8 cellular contexts compared by ENCODE assay signal in the genomic region with DNA sequence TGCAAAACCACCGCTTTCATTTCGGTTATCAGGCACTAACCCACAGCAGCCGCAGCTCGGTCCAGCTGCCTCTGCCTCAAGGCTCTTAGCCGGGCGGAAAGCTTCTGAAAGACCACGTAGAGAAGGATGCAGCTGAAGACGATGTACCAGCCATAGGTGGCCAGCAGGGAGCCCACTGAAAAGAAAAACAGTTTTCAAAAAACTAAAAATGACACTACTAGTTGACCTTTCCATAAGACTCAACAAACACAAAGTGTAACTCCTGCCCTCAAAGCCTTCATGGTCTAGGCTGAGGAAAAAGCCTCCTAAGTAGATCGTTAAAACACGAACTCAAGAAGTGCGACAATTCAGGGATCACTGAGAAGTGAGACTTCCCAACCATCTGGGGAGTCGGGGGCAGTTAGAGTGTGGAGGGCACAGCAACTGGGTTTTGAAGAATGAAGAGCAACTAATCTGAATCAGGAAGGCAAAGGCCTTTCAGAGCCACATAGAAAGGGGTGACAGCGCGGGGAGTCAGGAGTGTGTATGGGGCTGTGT. TPM values are rescaled to one million over a fixed set of nuclear protein-coding genes. Genes with fewer than 3 reads are reported as not detected.
DNase-seq lines count a peak whose midpoint lies in the region; ATAC-seq, FAIRE-seq and TF ChIP-seq lines count a peak whose summit lies in the region.

No MANE protein-coding gene starts in this region.

- H3K4me3 Mint-ChIP-seq in T-cell, result peak overlapping the region; percentile 90 to 98 (median 95)

- FAIRE-seq in pancreas (lab: Jason Lieb, UNC), result no peak

- DNase-seq in AG09309 (ENCODE audit: low read depth), result no peak
- DNase-seq in GM13977 (ENCODE audit: low spot score), result peak; percentile 48
- peak in 3 of 34 experiments; percentile 8 to 19 (median 16) for DNase-seq in T-cell
- no peak for DNase-seq in pancreas
- DNase-seq in central memory CD4-positive, alpha-beta T cell, result no peak
- DNase-seq in T-helper 9 cell, result no peak

- WGBS in esophagus, 2 donors, result 13 to 14% methylated on average over 14 of the region's 14 CpGs
- WGBS in pancreas, 2 donors, result 6 to 10% methylated on average over 14 of the region's 14 CpGs

- POLR2A ChIA-PET in T-cell (lab: Charles Lee), result no interaction called here

- H3K27me3 ChIP-seq in esophagus (ENCODE audit: control insufficient read depth in 1 of 2, insufficient read depth in 2 of 2, low read length in 2 of 2) (no peaks in the 10 kb centered on the region), pancreas (no peaks in the 10 kb centered on the region)

- in situ Hi-C loops in GM13977 (cut with MboI; ENCODE audit: low pct_unique_long_range_greater_than_20kb, low sequenced_read_pairs, unreplicated experiment), result no loop called here

- ATAC-seq in HG03196 (IDR thresholded peaks at IDR 0.05; ENCODE audit: unreplicated experiment) (peak; percentile 27), T-cell (replicated peaks in 1 of 4) (no peak), pancreas (peak; percentile 13 to 43 (median 28))

- TF ChIP-seq CTCF in AG09309 (IDR thresholded peaks at IDR 0.05; ENCODE audit: control insufficient read depth, insufficient read depth, low read depth, low read length, missing control alignments) (peak; percentile 38), GM13977 (IDR thresholded peaks at IDR 0.05; ENCODE audit: extremely low read depth, insufficient read depth, missing control alignments) (peak; percentile 33), pancreas (IDR thresholded peaks at IDR 0.05) (peak in 1 of 4 donors; percentile 18)

- H3K36me3 ChIP-seq in esophagus (ENCODE audit: control insufficient read depth in 2 of 2, insufficient read depth in 2 of 2, low read length in 1 of 2), result peaks cover 13 to 24% of the 10 kb centered on the region in 2 donors
- H3K36me3 ChIP-seq in pancreas, result peaks cover 15 to 37% (median 27%) of the 10 kb centered on the region in 3 donors

- H3K4me3 ChIP-seq in AG09309 (ENCODE audit: control insufficient read depth, low read depth, low read length) (peak overlapping the region; percentile 58), esophagus (ENCODE audit: low read depth in 1 of 2, low read length in 2 of 2) (peak overlapping the region; percentile 86 to 97), pancreas (peak overlapping the region; percentile 87 to 95 (median 94))

- peaks cover 18 to 30% (median 29%) of the 10 kb centered on the region in 3 donors for H3K4me1 Mint-ChIP-seq in T-cell

- H3K9me3 Mint-ChIP-seq in T-cell, result no peaks in the 10 kb centered on the region

- CTCF ChIA-PET in T-cell (lab: Charles Lee), result interaction anchor here in 1 of 2 donors (1.1 kb wide), 1 partner anchor 13 kb away, joined by 3 read pairs; no protein-coding TSS in a partner anchor

- peak overlapping the region; percentile 82 to 84 for H3K27ac Mint-ChIP-seq in T-cell

- H3K4me1 ChIP-seq in esophagus (ENCODE audit: control insufficient read depth in 2 of 2, insufficient read depth in 2 of 2, low read length in 1 of 2) (peaks cover 0 to 8% of the 10 kb centered on the region in 2 donors), pancreas (peaks cover 0 to 8% (median 0%) of the 10 kb centered on the region in 3 donors)

- peaks cover 40% of the 10 kb centered on the region for H3K36me3 Mint-ChIP-seq in T-cell

- intact Hi-C loops in pancreas (cut with DNase I), result no loop called here

- no peaks in the 10 kb centered on the region for H3K9me3 ChIP-seq in esophagus (ENCODE audit: control insufficient read depth in 2 of 2, insufficient read depth in 1 of 2, low read depth in 1 of 2, low read length in 1 of 2)
- no peaks in the 10 kb centered on the region for H3K9me3 ChIP-seq in pancreas

- H3K27me3 Mint-ChIP-seq in T-cell, result no peaks in the 10 kb centered on the region

- H3K27ac ChIP-seq in esophagus (ENCODE audit: low read depth in 2 of 2, low read length in 1 of 2) (peak overlapping the region; percentile 93 to 95), pancreas (peak overlapping the region; percentile 78 to 84 (median 80))

RNA-seq across cellular contexts. Expression of gene SELENOS, which starts 0.7 kb away (rescaled TPM):
- 10 to 100 TPM; 31.3 to 39.9 (median 38.4) TPM for total RNA-seq in T-cell
- 10 to 100 TPM; 50.4 to 74.4 TPM for polyA plus RNA-seq in esophagus
- 10 to 100 TPM; 26.6 to 50.4 (median 36.1) TPM for total RNA-seq in pancreas
- polyA plus RNA-seq in pancreas, result 10 to 100 TPM; 50.3 to 72.7 TPM

RNA-seq across cellular contexts. Expression of gene SNRPA1, which starts 18.5 kb away (rescaled TPM):
- total RNA-seq in T-cell, result 100 to 1,000 TPM in 2 of 5 donors, 10 to 100 TPM in 3; 77.0 to 199 (median 97.0) TPM
- 10 to 100 TPM; 38.9 to 53.2 TPM for polyA plus RNA-seq in esophagus
- total RNA-seq in pancreas, result 10 to 100 TPM; 16.7 to 25.4 (median 22.5) TPM
- 10 to 100 TPM; 27.2 to 37.2 TPM for polyA plus RNA-seq in pancreas

RNA-seq across cellular contexts. Expression of gene CHSY1, which starts 24.7 kb away (rescaled TPM):
- total RNA-seq in T-cell (10 to 100 TPM; 10.8 to 17.7 (median 14.8) TPM), pancreas (10 to 100 TPM in 1 of 6 donors, 1 to 10 TPM in 5; 4.6 to 11.2 (median 6.6) TPM)
- polyA plus RNA-seq in esophagus (1 to 10 TPM; 3.3 to 5.2 TPM), pancreas (1 to 10 TPM; 3.4 to 4.9 TPM)

Comparison
In these comparisons a context has a peak if more than half of its experiments do, and no peak if none do; other contexts are left out.
1. ATAC-seq: peak in HG03196 (single experiment) and pancreas (4 of 4); none in T-cell (0 of 4).
2. Peak in every context shown above with its lines, with median percentiles within 50 percentile points of each other: H3K4me3 ChIP-seq.